In the genomic region with DNA sequence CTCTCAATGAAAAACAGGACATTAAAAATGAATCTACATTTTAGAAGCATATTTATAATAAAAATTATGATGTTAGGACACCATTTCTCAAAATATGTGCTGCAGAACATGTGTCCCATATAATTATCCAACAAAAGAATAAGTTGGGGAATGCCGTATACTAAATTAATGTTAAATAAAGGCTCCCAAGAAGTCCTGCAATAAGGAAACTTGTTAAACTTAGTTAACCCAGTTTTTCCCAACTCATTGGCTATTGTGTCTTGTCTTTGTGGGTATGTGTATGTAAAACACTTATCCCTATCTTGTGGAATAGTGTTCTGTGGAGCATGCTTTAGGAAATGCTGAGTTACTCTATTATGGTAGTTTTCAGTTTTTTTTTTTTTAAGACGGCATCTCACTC, we compare ENCODE assay signal across 11 cellular contexts. TPM values are rescaled to one million over a fixed set of nuclear protein-coding genes. Genes with fewer than 3 reads are reported as not detected.
"Had no signal": no experiment of that assay in that cellular context is flagged by ENCODE, and none has a peak within 500 bp of the region (broad histone marks: within the 10 kb centered on the region; RNA-seq: fewer than 3 reads in every experiment).

No MANE protein-coding gene starts in this region.

- H3K27ac ChIP-seq: GM23248 had no signal

- H3K9ac ChIP-seq: GM23248 had no signal

- H3K9me3 ChIP-seq: HAP-1 had no signal

- H2AFZ ChIP-seq: GM23248, GM23338 had no signal

- FAIRE-seq: H1, H54 had no signal

- H3K4me2 ChIP-seq: GM23338 had no signal

- ATAC-seq: GM23338, HCT116 had no signal

- H3K4me3 ChIP-seq: GM23248, GM23338, HAP-1 had no signal

- H3K36me3 ChIP-seq: HAP-1 had no signal

- DNase-seq: GM23248, GOT3, H7, H9, HCEC 1CT, HFFc6 had no signal

RNA-seq across cellular contexts. Expression of a gene that starts 25.6 kb away (rescaled TPM):
- total RNA-seq: H1, H9, HFFc6 had no signal
